15 cellular contexts compared by ENCODE assay signal in the genomic region with DNA sequence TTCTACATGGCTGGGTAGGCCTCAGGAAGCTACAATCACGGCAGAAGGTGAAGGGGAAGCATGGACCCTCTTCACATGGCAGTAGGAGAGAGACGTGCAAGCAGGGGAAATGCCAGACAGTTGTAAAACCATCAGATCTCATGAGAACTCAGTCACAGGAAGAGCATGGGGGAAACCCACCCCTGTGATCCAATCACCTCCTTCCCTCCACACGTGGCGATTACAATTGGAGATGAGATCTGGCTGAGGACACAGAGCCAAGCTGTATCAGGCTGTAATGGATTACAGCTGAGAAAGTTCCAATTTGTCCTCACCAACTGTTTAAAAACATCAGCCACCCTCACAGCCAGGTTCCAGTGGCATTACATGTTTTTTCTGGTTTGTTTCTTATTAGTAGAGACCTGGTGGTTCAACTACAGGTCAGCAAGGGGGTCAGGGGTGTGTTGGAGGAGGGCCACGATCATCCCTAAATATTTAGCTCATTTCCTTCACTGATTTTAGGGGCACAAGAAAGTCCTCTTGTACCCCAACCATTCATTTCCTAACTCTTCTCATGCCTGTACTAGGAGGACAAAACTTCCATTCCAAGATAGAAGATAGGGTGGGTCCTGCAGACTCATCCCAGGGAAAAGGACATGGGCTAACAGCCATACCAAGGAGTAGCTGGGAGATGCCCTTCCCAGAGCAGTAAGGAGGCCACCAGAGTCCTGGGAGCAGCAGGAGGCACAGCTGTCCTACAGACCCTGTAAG. TPM values are rescaled to one million over a fixed set of nuclear protein-coding genes. Genes with fewer than 3 reads are reported as not detected.
DNase-seq lines count a peak whose midpoint lies in the region; ATAC-seq and TF ChIP-seq lines count a peak whose summit lies in the region.
"Had no signal": no experiment of that assay in that cellular context is flagged by ENCODE, and none has a peak within 500 bp of the region (broad histone marks: within the 10 kb centered on the region; RNA-seq: fewer than 3 reads in every experiment).

No MANE protein-coding gene starts in this region.

- 34 to 39% methylated on average over 5 of the region's 5 CpGs for WGBS in GM23248 (ENCODE audit: low coverage in 1 of 2, low lambda C conversion rate in 2 of 2, missing lambda C conversion rate in 2 of 2), 2 experiments
- WGBS in SK-N-SH (ENCODE audit: low lambda C conversion rate): 82% methylated on average over 5 of the region's 5 CpGs

- CTCF ChIA-PET in SK-N-SH (lab: Yijun Ruan, JAX): interaction anchor here (0.6 to 4.9 kb wide), 5 partner anchors 15 to 1132 kb away, joined by 3 to 31 read pairs (median 5); no protein-coding TSS in a partner anchor

- H2AFZ ChIP-seq in GM23248 (no peak overlapping the region), SK-N-SH (ENCODE audit: low read depth) (no peak overlapping the region)

- H3K36me3 ChIP-seq in GM23248 (ENCODE audit: low read depth) (peaks cover 45% of the 10 kb centered on the region), SK-N-SH (replicated peaks in 1 of 2; ENCODE audit: control insufficient read depth in 1 of 2, insufficient read depth in 2 of 2, low read length in 1 of 2) (peaks cover 39 to 40% of the 10 kb centered on the region in 2 experiments)

- ATAC-seq in sciatic nerve (peak; percentile 42), GM19455 (IDR thresholded peaks at IDR 0.05; ENCODE audit: unreplicated experiment) (no peak)
- ATAC-seq: activated T-helper 17 cell treated with anti-CD3 and anti-CD28 coated beads, Interleukin-2, amount 50 U/mL, for 72 hours; left lung; T-cell had no signal

- no peak for TF ChIP-seq CTCF in SK-N-SH (IDR thresholded peaks at IDR 0.05)
- no peak for TF ChIP-seq CTCF in fibroblast of mammary gland (conservative IDR thresholded peaks at IDR 0.05; ENCODE audit: control insufficient read depth, insufficient read depth, low read depth, low read length)

- H3K4me3 ChIP-seq in GM23248 (no peak overlapping the region), SK-N-SH (ENCODE audit: low read depth in 2 of 2, low read length in 1 of 2) (no peak overlapping the region), fibroblast of mammary gland (ENCODE audit: control insufficient read depth, low read depth, low read length) (no peak overlapping the region)
- H3K4me3 ChIP-seq: left lung, MG63 had no signal

- H3K4me1 ChIP-seq in GM23248 (ENCODE audit: insufficient read depth) (peaks cover 28% of the 10 kb centered on the region), SK-N-SH (ENCODE audit: control insufficient read depth in 1 of 2, insufficient read depth in 2 of 2, low read depth in 1 of 2, low read length in 1 of 2) (peaks cover 0 to 4% of the 10 kb centered on the region in 2 experiments; a peak in 1 of 4 replicates)
- H3K4me1 ChIP-seq: left lung had no signal

- H3K4me2 ChIP-seq in GM23248 (ENCODE audit: unreplicated experiment) (no peak overlapping the region), SK-N-SH (no peak overlapping the region)

- no peak for TF ChIP-seq EP300 in SK-N-SH (IDR thresholded peaks at IDR 0.05; ENCODE audit: borderline replicate concordance in 1 of 2, low read depth in 1 of 2, low read length in 1 of 2)

- H4K20me1 ChIP-seq in GM23248 (ENCODE audit: insufficient read depth) (peaks cover 3% of the 10 kb centered on the region; the same call in 1 of the 2 replicates), SK-N-SH (ENCODE audit: insufficient read depth) (peaks cover 42% of the 10 kb centered on the region)

- H3F3A ChIP-seq in GM23248 (ENCODE audit: insufficient read depth) (peaks cover 90% of the 10 kb centered on the region), SK-N-SH (replicated peaks; ENCODE audit: insufficient read depth) (peaks cover 67% of the 10 kb centered on the region)

- H3K9me3 ChIP-seq in GM23248 (ENCODE audit: low read depth): no peaks in the 10 kb centered on the region
- no peaks in the 10 kb centered on the region for H3K9me3 ChIP-seq in SK-N-SH
- H3K9me3 ChIP-seq: left lung, MG63 had no signal

- H3K79me2 ChIP-seq in GM23248 (ENCODE audit: insufficient read depth) (peaks cover 18% of the 10 kb centered on the region), SK-N-SH (ENCODE audit: insufficient read depth) (no peaks in the 10 kb centered on the region)

- H3K9me2 ChIP-seq in GM23248 (ENCODE audit: insufficient read depth): no peaks in the 10 kb centered on the region
- H3K9me2 ChIP-seq in SK-N-SH: no peaks in the 10 kb centered on the region

- in situ Hi-C loops in GM23248 (cut with MboI): no loop called here

- H3K9ac ChIP-seq in GM23248: 0 out of 2 replicates have a peak overlapping the region, but pooled peaks have one; percentile 3
- H3K9ac ChIP-seq in SK-N-SH: no peak overlapping the region

- no peak for TF ChIP-seq RAD21 in SK-N-SH (IDR thresholded peaks at IDR 0.05; ENCODE audit: low read length)

- POLR2A ChIA-PET in SK-N-SH (lab: Yijun Ruan, JAX): no interaction called here

- H3K27ac ChIP-seq in GM23248: peak overlapping the region; percentile 60
- peak overlapping the region in 1 of 2 experiments; percentile 49; a peak in 2 of 4 replicates for H3K27ac ChIP-seq in SK-N-SH (ENCODE audit: low read depth in 2 of 2, low read length in 1 of 2)

- H3K27me3 ChIP-seq in GM23248 (replicated peaks; ENCODE audit: insufficient read depth) (no peaks in the 10 kb centered on the region), SK-N-SH (ENCODE audit: insufficient read depth) (no peaks in the 10 kb centered on the region)
- H3K27me3 ChIP-seq: left lung, MG63 had no signal

- DNase-seq in GM23248: peak; percentile 49
- DNase-seq in SK-N-SH: no peak
- peak; percentile 60 for DNase-seq in fibroblast of mammary gland (ENCODE audit: low read depth)
- DNase-seq in sciatic nerve (ENCODE audit: low spot score): no peak
- no peak for DNase-seq in dedifferentiated amniotic fluid mesenchymal stem cell (ENCODE audit: extremely low spot score)
- DNase-seq in SIG-M5 (lab: John Stamatoyannopoulos, UW): no peak
- no peak for DNase-seq in kidney glomerular epithelial cell (lab: John Stamatoyannopoulos, UW)
- DNase-seq: left lung, MG63, naive B cell, NCI-H2081, NCI-H526 treated with DMSO at 0.1 percent for 48 hours, T-cell had no signal

- intact Hi-C loops in sciatic nerve (cut with DNase I): no loop called here

TF ChIP-seq in SK-N-SH, 30 proteins besides CTCF, POLR2A, EP300 and RAD21:
- TF ChIP-seq, protein P1, sequence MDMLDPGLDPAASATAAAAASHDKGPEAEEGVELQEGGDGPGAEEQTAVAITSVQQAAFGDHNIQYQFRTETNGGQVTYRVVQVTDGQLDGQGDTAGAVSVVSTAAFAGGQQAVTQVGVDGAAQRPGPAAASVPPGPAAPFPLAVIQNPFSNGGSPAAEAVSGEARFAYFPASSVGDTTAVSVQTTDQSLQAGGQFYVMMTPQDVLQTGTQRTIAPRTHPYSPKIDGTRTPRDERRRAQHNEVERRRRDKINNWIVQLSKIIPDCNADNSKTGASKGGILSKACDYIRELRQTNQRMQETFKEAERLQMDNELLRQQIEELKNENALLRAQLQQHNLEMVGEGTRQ (IDR thresholded peaks at IDR 0.05; ENCODE audit: borderline replicate concordance, low read depth, low read length): no peak
- TF ChIP-seq, protein P2, sequence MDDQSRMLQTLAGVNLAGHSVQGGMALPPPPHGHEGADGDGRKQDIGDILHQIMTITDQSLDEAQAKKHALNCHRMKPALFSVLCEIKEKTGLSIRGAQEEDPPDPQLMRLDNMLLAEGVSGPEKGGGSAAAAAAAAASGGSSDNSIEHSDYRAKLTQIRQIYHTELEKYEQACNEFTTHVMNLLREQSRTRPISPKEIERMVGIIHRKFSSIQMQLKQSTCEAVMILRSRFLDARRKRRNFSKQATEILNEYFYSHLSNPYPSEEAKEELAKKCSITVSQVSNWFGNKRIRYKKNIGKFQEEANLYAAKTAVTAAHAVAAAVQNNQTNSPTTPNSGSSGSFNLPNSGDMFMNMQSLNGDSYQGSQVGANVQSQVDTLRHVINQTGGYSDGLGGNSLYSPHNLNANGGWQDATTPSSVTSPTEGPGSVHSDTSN (IDR thresholded peaks at IDR 0.05): no peak
- TF ChIP-seq POLR2AphosphoS5 (IDR thresholded peaks at IDR 0.05; ENCODE audit: low read depth, low read length) (peak; percentile 48; the same call in 1 of the 2 replicates), FOXM1 (IDR thresholded peaks at IDR 0.05; ENCODE audit: low read depth) (no peak), JUND (IDR thresholded peaks at IDR 0.05) (peak; percentile 15; the same call in 1 of the 2 replicates), CHD2 (IDR thresholded peaks at IDR 0.05; ENCODE audit: low read length, partially characterized antibody) (no peak)
- TF ChIP-seq, protein P3, sequence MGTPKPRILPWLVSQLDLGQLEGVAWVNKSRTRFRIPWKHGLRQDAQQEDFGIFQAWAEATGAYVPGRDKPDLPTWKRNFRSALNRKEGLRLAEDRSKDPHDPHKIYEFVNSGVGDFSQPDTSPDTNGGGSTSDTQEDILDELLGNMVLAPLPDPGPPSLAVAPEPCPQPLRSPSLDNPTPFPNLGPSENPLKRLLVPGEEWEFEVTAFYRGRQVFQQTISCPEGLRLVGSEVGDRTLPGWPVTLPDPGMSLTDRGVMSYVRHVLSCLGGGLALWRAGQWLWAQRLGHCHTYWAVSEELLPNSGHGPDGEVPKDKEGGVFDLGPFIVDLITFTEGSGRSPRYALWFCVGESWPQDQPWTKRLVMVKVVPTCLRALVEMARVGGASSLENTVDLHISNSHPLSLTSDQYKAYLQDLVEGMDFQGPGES (IDR thresholded peaks at IDR 0.05; ENCODE audit: low read depth, low read length): no peak
TF ChIP-seq in SK-N-SH: peak in this region for 2.

RNA-seq across cellular contexts. Expression of a gene that starts 54.4 kb away (rescaled TPM):
- total RNA-seq in GM23248 (2014; rRNA removed; shearing (Covaris generic)): 4,470 and 4,692 TPM in 2 replicates
- polyA plus RNA-seq in GM23248 (2016; fragmentation: Nextera tagmentation; extraction: Ambion mirVana) (6,052 and 6,251 TPM in 2 replicates), SK-N-SH (2012; rRNA removed) (4,669 and 5,711 TPM in 2 replicates)
- polyA plus RNA-seq in SK-N-SH (2012; cell fraction: cytosol; rRNA removed): 5,477 and 5,705 TPM in 2 replicates
- polyA plus RNA-seq in SK-N-SH (2012; cell fraction: nucleus; rRNA removed): 2,958 and 4,347 TPM in 2 replicates
- total RNA-seq in sciatic nerve: 904 TPM

Comparison
In these comparisons a context has a peak if more than half of its experiments do, and no peak if none do; other contexts are left out.
1. DNase-seq: peak in GM23248 (single experiment) and fibroblast of mammary gland (single experiment); none in SK-N-SH (single experiment), sciatic nerve (single experiment), dedifferentiated amniotic fluid mesenchymal stem cell (single experiment), SIG-M5 (single experiment) and kidney glomerular epithelial cell (single experiment).